In the genomic region with DNA sequence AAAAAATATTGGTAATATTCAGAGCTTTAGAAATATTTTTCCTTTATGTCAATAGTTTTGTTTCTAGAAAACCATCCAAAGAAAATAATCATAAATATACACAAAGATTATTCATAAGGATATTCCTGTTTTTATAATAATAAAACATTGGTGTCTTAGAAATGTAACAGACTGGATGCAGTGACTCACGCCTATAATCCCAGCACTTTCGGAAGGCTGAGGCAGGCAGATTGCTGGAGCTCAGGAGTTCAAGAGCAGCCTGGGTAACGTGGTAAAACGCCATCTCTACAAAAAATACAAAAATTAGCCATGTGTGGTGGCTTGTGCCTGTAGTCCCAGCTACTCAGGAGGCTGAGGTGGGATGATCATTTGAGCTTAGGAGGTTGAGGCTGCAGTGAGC, we compare ENCODE assay signal across 29 cellular contexts.
A peak's percentile ranks its signal among the peaks of the same experiment; 100 is the strongest.
DNase-seq lines count a peak whose midpoint lies in the region; ATAC-seq and TF ChIP-seq lines count a peak whose summit lies in the region.
"Had no signal": no experiment of that assay in that cellular context is flagged by ENCODE, and none has a peak within 500 bp of the region (broad histone marks: within the 10 kb centered on the region; RNA-seq: fewer than 3 reads in every experiment).

No MANE protein-coding gene starts in this region.

- H3K27me3 Mint-ChIP-seq in activated naive CD4-positive, alpha-beta T cell treated with anti-CD3 and anti-CD28 coated beads, Interleukin-2, amount 10 ng/mL, durations not matched to agents 7 days and 5 days, result no peaks in the 10 kb centered on the region
- H3K27me3 Mint-ChIP-seq: activated naive CD4-positive, alpha-beta T cell treated with anti-CD3 and anti-CD28 coated beads, Interleukin-2, amount 50 U/mL, for 24 hours; activated T-helper 17 cell treated with anti-CD3 and anti-CD28 coated beads, Interleukin-2, amount 50 U/mL, for 72 hours; CD4-positive, alpha-beta memory T cell; central memory CD8-positive, alpha-beta T cell; T-cell had no signal

- H3K27me3 ChIP-seq in PC-3 (ENCODE audit: low read length) (no peaks in the 10 kb centered on the region), trophoblast cell (ENCODE audit: insufficient read depth, low read length) (no peaks in the 10 kb centered on the region)
- H3K27me3 ChIP-seq: heart right ventricle, pancreas, spleen, suprapubic skin had no signal

- ATAC-seq in PC-3 (0 out of 2 replicates have a peak, but pooled peaks have one; percentile 35), GM18505 (IDR thresholded peaks at IDR 0.05; ENCODE audit: unreplicated experiment) (no peak), HG03095 (IDR thresholded peaks at IDR 0.05; ENCODE audit: unreplicated experiment) (no peak), HG02870 (IDR thresholded peaks at IDR 0.05; ENCODE audit: unreplicated experiment) (no peak)
- ATAC-seq: activated T-helper 17 cell treated with anti-CD3 and anti-CD28 coated beads, Interleukin-2, amount 50 U/mL, for 72 hours; K562; T-cell had no signal

- H4K8ac ChIP-seq in trophoblast cell (ENCODE audit: low read depth, low read length), result no peak overlapping the region

- intact Hi-C loops in PC-3 (cut with micrococcal nuclease), result no loop called here

- no peaks in the 10 kb centered on the region for H3K9me3 Mint-ChIP-seq in activated naive CD4-positive, alpha-beta T cell treated with anti-CD3 and anti-CD28 coated beads, Interleukin-2, amount 10 ng/mL, durations not matched to agents 7 days and 5 days
- H3K9me3 Mint-ChIP-seq: activated naive CD4-positive, alpha-beta T cell treated with anti-CD3 and anti-CD28 coated beads, Interleukin-2, amount 50 U/mL, for 24 hours; activated T-helper 17 cell treated with anti-CD3 and anti-CD28 coated beads, Interleukin-2, amount 50 U/mL, for 72 hours; central memory CD8-positive, alpha-beta T cell had no signal

- H2AFZ ChIP-seq in PC-3 (ENCODE audit: low read length) (no peak overlapping the region), trophoblast cell (ENCODE audit: insufficient read depth, low read length, poor library complexity) (no peak overlapping the region)

- H3K27ac ChIP-seq in PC-3 (ENCODE audit: low read length) (no peak overlapping the region), trophoblast cell (ENCODE audit: low read depth, low read length) (no peak overlapping the region)
- H3K27ac ChIP-seq: heart right ventricle, lower lobe of right lung, pancreas, spleen, suprapubic skin had no signal

- H3F3A ChIP-seq in PC-3 (ENCODE audit: low read length, unreplicated experiment), result no peaks in the 10 kb centered on the region

- no peak overlapping the region for H2BK5ac ChIP-seq in trophoblast cell (ENCODE audit: low read depth, low read length, poor library complexity)

- no peak overlapping the region for H3K18ac ChIP-seq in trophoblast cell (ENCODE audit: low read length)

- H2AK5ac ChIP-seq in trophoblast cell (ENCODE audit: low read length), result no peak overlapping the region

- no peaks in the 10 kb centered on the region for H3K9me3 ChIP-seq in PC-3 (ENCODE audit: low read length)
- no peaks in the 10 kb centered on the region for H3K9me3 ChIP-seq in trophoblast cell (ENCODE audit: insufficient read depth, low read depth, low read length)
- H3K9me3 ChIP-seq: lower lobe of right lung, pancreas, suprapubic skin had no signal

- no peaks in the 10 kb centered on the region for H3K4me1 Mint-ChIP-seq in activated naive CD4-positive, alpha-beta T cell treated with anti-CD3 and anti-CD28 coated beads, Interleukin-2, amount 10 ng/mL, durations not matched to agents 7 days and 5 days
- H3K4me1 Mint-ChIP-seq: activated naive CD4-positive, alpha-beta T cell treated with anti-CD3 and anti-CD28 coated beads, Interleukin-2, amount 50 U/mL, for 24 hours; activated T-helper 17 cell treated with anti-CD3 and anti-CD28 coated beads, Interleukin-2, amount 50 U/mL, for 72 hours; central memory CD8-positive, alpha-beta T cell; nephron progenitor cell had no signal

- H3K23ac ChIP-seq in trophoblast cell (ENCODE audit: low read length), result no peak overlapping the region

- no peak overlapping the region for H3K4ac ChIP-seq in trophoblast cell (ENCODE audit: low read depth, low read length)

- H4K91ac ChIP-seq in trophoblast cell (ENCODE audit: low read depth, low read length), result no peak overlapping the region

- TF ChIP-seq CTCF in PC-3 (conservative IDR thresholded peaks at IDR 0.05; ENCODE audit: low read depth, low read length), result no peak

- H3K79me2 ChIP-seq in PC-3 (ENCODE audit: low read length), result no peaks in the 10 kb centered on the region
- H3K79me2 ChIP-seq in trophoblast cell (ENCODE audit: control insufficient read depth, insufficient read depth, low read length, poor library complexity), result no peaks in the 10 kb centered on the region

- CTCF ChIA-PET in PC-3 (lab: Charles Lee), result no interaction called here
- CTCF ChIA-PET in activated naive CD4-positive, alpha-beta T cell treated with anti-CD3 and anti-CD28 coated beads, Interleukin-2, amount 10 ng/mL, durations not matched to agents 7 days and 5 days (lab: Charles Lee), result interaction anchor here (0.9 kb wide), 1 partner anchor 100 kb away, joined by 3 read pairs; no protein-coding TSS in a partner anchor

- H3K4me3 ChIP-seq in PC-3 (ENCODE audit: low read length) (no peak overlapping the region), trophoblast cell (ENCODE audit: low read depth, low read length) (no peak overlapping the region)
- H3K4me3 ChIP-seq: heart right ventricle, K562, lower lobe of right lung, pancreas, spleen, suprapubic skin had no signal

- no peak overlapping the region for H3K4me3 Mint-ChIP-seq in activated naive CD4-positive, alpha-beta T cell treated with anti-CD3 and anti-CD28 coated beads, Interleukin-2, amount 10 ng/mL, durations not matched to agents 7 days and 5 days
- H3K4me3 Mint-ChIP-seq: activated naive CD4-positive, alpha-beta T cell treated with anti-CD3 and anti-CD28 coated beads, Interleukin-2, amount 50 U/mL, for 24 hours; activated T-helper 17 cell treated with anti-CD3 and anti-CD28 coated beads, Interleukin-2, amount 50 U/mL, for 72 hours; CD4-positive, alpha-beta memory T cell; central memory CD8-positive, alpha-beta T cell; nephron progenitor cell; T-cell had no signal

- BruUV-seq in PC-3 (replicated peaks; lab: Mats Ljungman, UMichigan), result no TSS peak

- H2BK12ac ChIP-seq in trophoblast cell (ENCODE audit: low read length), result no peak overlapping the region

- TF ChIP-seq POLR2A in GM18505 (IDR thresholded peaks at IDR 0.05; ENCODE audit: borderline replicate concordance, extremely low read depth, insufficient read depth, insufficient read length), result no peak

- H3K4me2 ChIP-seq in PC-3 (ENCODE audit: low read length) (no peak overlapping the region), trophoblast cell (ENCODE audit: low read length) (no peak overlapping the region)

- H3K27ac Mint-ChIP-seq in activated naive CD4-positive, alpha-beta T cell treated with anti-CD3 and anti-CD28 coated beads, Interleukin-2, amount 10 ng/mL, durations not matched to agents 7 days and 5 days, result no peak overlapping the region
- H3K27ac Mint-ChIP-seq: activated naive CD4-positive, alpha-beta T cell treated with anti-CD3 and anti-CD28 coated beads, Interleukin-2, amount 50 U/mL, for 24 hours; activated T-helper 17 cell treated with anti-CD3 and anti-CD28 coated beads, Interleukin-2, amount 50 U/mL, for 72 hours; CD4-positive, alpha-beta memory T cell; nephron progenitor cell; T-cell had no signal

- no CpG with 5 or more reads among the region's 4 CpGs for WGBS in trophoblast cell (ENCODE audit: extremely low coverage, insufficient coverage, insufficient read length)

- no peaks in the 10 kb centered on the region for H3K36me3 ChIP-seq in PC-3 (ENCODE audit: low read depth, low read length)
- H3K36me3 ChIP-seq in trophoblast cell (ENCODE audit: control insufficient read depth in 1 of 2, insufficient read depth in 2 of 2, low read length in 2 of 2), result peaks cover 0 to 2% of the 10 kb centered on the region in 2 experiments
- H3K36me3 ChIP-seq: lower lobe of right lung, pancreas, suprapubic skin had no signal

- no peaks in the 10 kb centered on the region for H4K20me1 ChIP-seq in PC-3 (ENCODE audit: low read length)

- H2BK120ac ChIP-seq in trophoblast cell (ENCODE audit: insufficient read depth, low read length, poor library complexity), result peak overlapping the region; percentile 51

- DNase-seq in EH (ENCODE audit: low read depth) (peak; percentile 44), PC-3 (no peak), fibroblast of gingiva (ENCODE audit: low read depth) (peak; percentile 18), trophoblast cell (no peak)
- no peak for DNase-seq in activated naive CD4-positive, alpha-beta T cell treated with anti-CD3 and anti-CD28 coated beads, Interleukin-2, amount 10 ng/mL, durations not matched to agents 7 days and 5 days
- DNase-seq: activated CD4-positive, alpha-beta T cell treated with anti-CD3 and anti-CD28 coated beads, Interleukin-2, amount 50 U/mL, for 48 hours; AML-193; aorta; CD4-positive, alpha-beta memory T cell; foreskin melanocyte; heart right ventricle; kidney glomerular epithelial cell; lower lobe of right lung; NCI-H1417 treated with DMSO at 0.1 percent for 48 hours; NCI-H774; nephron progenitor cell; pancreas; retina; RPMI8226; spleen; T-cell had no signal

- no peaks in the 10 kb centered on the region for H3K9me2 ChIP-seq in PC-3 (replicated peaks; ENCODE audit: low read length)

- no peak overlapping the region for H4K12ac ChIP-seq in trophoblast cell (ENCODE audit: low read depth, low read length)

- no peaks in the 10 kb centered on the region for H3K79me1 ChIP-seq in trophoblast cell (ENCODE audit: low read length)

- H3K9ac ChIP-seq in PC-3 (ENCODE audit: low read length) (no peak overlapping the region), trophoblast cell (ENCODE audit: low read length) (no peak overlapping the region)

- POLR2A ChIA-PET in PC-3 (lab: Charles Lee; ENCODE audit: unreplicated experiment), result no interaction called here

- H3K36me3 Mint-ChIP-seq in activated naive CD4-positive, alpha-beta T cell treated with anti-CD3 and anti-CD28 coated beads, Interleukin-2, amount 10 ng/mL, durations not matched to agents 7 days and 5 days, result no peaks in the 10 kb centered on the region

- H3K4me1 ChIP-seq in PC-3 (ENCODE audit: insufficient read depth, low read length) (no peaks in the 10 kb centered on the region), trophoblast cell (ENCODE audit: control insufficient read depth in 1 of 2, insufficient read depth in 2 of 2, low read length in 2 of 2) (no peaks in the 10 kb centered on the region)
- H3K4me1 ChIP-seq: spleen, suprapubic skin had no signal

- H3K14ac ChIP-seq in trophoblast cell (ENCODE audit: low read length), result no peak overlapping the region

Comparison
In these comparisons a context has a peak if more than half of its experiments do, and no peak if none do; other contexts are left out.
1. DNase-seq: peak in EH (single experiment) and fibroblast of gingiva (single experiment); none in PC-3 (single experiment), trophoblast cell (0 of 2) and activated naive CD4-positive, alpha-beta T cell treated with anti-CD3 and anti-CD28 coated beads, Interleukin-2, amount 10 ng/mL, durations not matched to agents 7 days and 5 days (single experiment).